Comparison of ENCODE assay signal across 10 cellular contexts in genomic region chr17:27840406-27840678, GRCh38. TPM values are rescaled to one million over a fixed set of nuclear protein-coding genes. Genes with fewer than 3 reads are reported as not detected.
DNase-seq lines count a peak whose midpoint lies in the region; ATAC-seq, FAIRE-seq and TF ChIP-seq lines count a peak whose summit lies in the region.
"Not testable (repeated sequence)": the region's sequence is repeated elsewhere in the genome, so short reads cannot be mapped to it uniquely, and the experiment has no call there.
"Had no signal": no experiment of that assay in that cellular context is flagged by ENCODE, and none has a peak within 500 bp of the region (broad histone marks: within the 10 kb centered on the region; RNA-seq: fewer than 3 reads in every experiment).

No MANE protein-coding gene starts in this region.

- not testable (repeated sequence) for TF ChIP-seq CTCF in RWPE2 (IDR thresholded peaks at IDR 0.05; ENCODE audit: poor library complexity, severe bottlenecking); activated CD8-positive, alpha-beta T cell treated with anti-CD3 and anti-CD28 coated beads for 36 hours (IDR thresholded peaks at IDR 0.05); bronchial epithelial cell (IDR thresholded peaks at IDR 0.05; ENCODE audit: insufficient read depth, low read length, severe bottlenecking); keratinocyte (optimal IDR thresholded peaks at IDR 0.05 in 1 of 3, IDR thresholded peaks at IDR 0.05 in 1 of 3, conservative IDR thresholded peaks at IDR 0.05 in 1 of 3; ENCODE audit: extremely low read depth in 1 of 3, insufficient read depth in 2 of 3, low read length in 3 of 3); lower lobe of right lung (IDR thresholded peaks at IDR 0.05); upper lobe of right lung (IDR thresholded peaks at IDR 0.05)

- not testable (repeated sequence) for H3K27ac ChIP-seq in RWPE2 (ENCODE audit: poor library complexity, severe bottlenecking); keratinocyte (ENCODE audit: control insufficient read depth, insufficient read depth, low read length); lower lobe of right lung; upper lobe of right lung

- not testable (repeated sequence) for H3K27ac Mint-ChIP-seq in activated CD8-positive, alpha-beta T cell treated with anti-CD3 and anti-CD28 coated beads for 36 hours; activated naive CD4-positive, alpha-beta T cell treated with anti-CD3 and anti-CD28 coated beads, Interleukin-2, amount 50 U/mL, for 72 hours

- not testable (repeated sequence) for H3K4me3 ChIP-seq in RWPE2 (ENCODE audit: severe bottlenecking); bronchial epithelial cell (ENCODE audit: low read depth, low read length); keratinocyte (ENCODE audit: control insufficient read depth in 2 of 3, extremely low read depth in 1 of 3, insufficient read depth in 2 of 3, low read depth in 1 of 3, low read length in 3 of 3); lower lobe of right lung; upper lobe of right lung

- H3K4me2 ChIP-seq in keratinocyte (ENCODE audit: control insufficient read depth, extremely low read depth, insufficient read depth, low read depth, low read length) = not testable (repeated sequence)

- intact Hi-C loops in activated CD8-positive, alpha-beta T cell treated with anti-CD3 and anti-CD28 coated beads for 36 hours (cut with micrococcal nuclease); lower lobe of right lung (cut with DNase I); upper lobe of right lung (cut with DNase I): not testable (repeated sequence)

- H3K4me1 ChIP-seq in RWPE2 (ENCODE audit: insufficient read depth, poor library complexity, severe bottlenecking); keratinocyte (ENCODE audit: control insufficient read depth, extremely low read depth, insufficient read depth, low read length); lower lobe of right lung; upper lobe of right lung: not testable (repeated sequence)

- H3K79me2 ChIP-seq in keratinocyte (ENCODE audit: control insufficient read depth, insufficient read depth, low read length) = not testable (repeated sequence)

- not testable (repeated sequence) for H3K9ac ChIP-seq in keratinocyte (ENCODE audit: control insufficient read depth, extremely low read depth, insufficient read depth, low read length)

- DNase-seq in RWPE2 (ENCODE audit: low spot score); activated CD8-positive, alpha-beta T cell treated with anti-CD3 and anti-CD28 coated beads for 36 hours; activated naive CD4-positive, alpha-beta T cell treated with anti-CD3 and anti-CD28 coated beads, Interleukin-2, amount 50 U/mL, for 72 hours (ENCODE audit: low spot score in 2 of 2); bronchial epithelial cell (ENCODE audit: low read depth); keratinocyte (ENCODE audit: low read depth, low spot score); lower lobe of right lung; stimulated activated naive CD8-positive, alpha-beta T cell treated with anti-CD3 and anti-CD28 coated beads, Interleukin-15, Interleukin-2, amounts not matched to agents 100 U/mL and 50 U/mL, for 24 hours; upper lobe of right lung: not testable (repeated sequence)

- H3K9me1 ChIP-seq in keratinocyte (ENCODE audit: control insufficient read depth, extremely low read depth, insufficient read depth, low read length) = not testable (repeated sequence)

- H2AFZ ChIP-seq in keratinocyte (ENCODE audit: control insufficient read depth, low read length) = not testable (repeated sequence)

- CTCF ChIA-PET in activated CD8-positive, alpha-beta T cell treated with anti-CD3 and anti-CD28 coated beads for 36 hours (lab: Charles Lee) = not testable (repeated sequence)

- not testable (repeated sequence) for H3K9me3 Mint-ChIP-seq in activated CD8-positive, alpha-beta T cell treated with anti-CD3 and anti-CD28 coated beads for 36 hours; activated naive CD4-positive, alpha-beta T cell treated with anti-CD3 and anti-CD28 coated beads, Interleukin-2, amount 50 U/mL, for 72 hours

- dilution Hi-C loops in keratinocyte (cut with MboI; ENCODE audit: extremely low pct_ligation_motif_present, low sequenced_read_pairs) = not testable (repeated sequence)

- not testable (repeated sequence) for H3K36me3 Mint-ChIP-seq in activated CD8-positive, alpha-beta T cell treated with anti-CD3 and anti-CD28 coated beads for 36 hours (ENCODE audit: low read depth); activated naive CD4-positive, alpha-beta T cell treated with anti-CD3 and anti-CD28 coated beads, Interleukin-2, amount 50 U/mL, for 72 hours

- ATAC-seq in RWPE2 (ENCODE audit: low read depth) (peak; percentile 93), lower lobe of right lung (peak; percentile 44 to 48), upper lobe of right lung (peak; percentile 24)
- peak; percentile 47 for ATAC-seq in activated CD8-positive, alpha-beta T cell treated with anti-CD3 and anti-CD28 coated beads for 36 hours
- ATAC-seq in activated naive CD4-positive, alpha-beta T cell treated with anti-CD3 and anti-CD28 coated beads, Interleukin-2, amount 50 U/mL, for 72 hours = peak; percentile 70 to 99
- ATAC-seq in stimulated activated naive CD8-positive, alpha-beta T cell treated with anti-CD3 and anti-CD28 coated beads, Interleukin-15, Interleukin-2, amounts not matched to agents 100 U/mL and 50 U/mL, for 24 hours = peak; percentile 63

- POLR2A ChIA-PET in activated CD8-positive, alpha-beta T cell treated with anti-CD3 and anti-CD28 coated beads for 36 hours (lab: Charles Lee) = not testable (repeated sequence)

- peak; percentile 100 for FAIRE-seq in bronchial epithelial cell (lab: Jason Lieb, UNC)
- peak; percentile 99 for FAIRE-seq in keratinocyte (lab: Jason Lieb, UNC)

- not testable (repeated sequence) for H3K36me3 ChIP-seq in RWPE2 (ENCODE audit: low read depth); bronchial epithelial cell (ENCODE audit: control insufficient read depth, insufficient read depth, low read length); keratinocyte (ENCODE audit: control insufficient read depth in 2 of 2, extremely low read depth in 1 of 2, insufficient read depth in 2 of 2, low read length in 2 of 2); lower lobe of right lung; upper lobe of right lung

- not testable (repeated sequence) for H3K9me3 ChIP-seq in RWPE2 (ENCODE audit: severe bottlenecking); keratinocyte (ENCODE audit: control insufficient read depth, low read depth, low read length); lower lobe of right lung; upper lobe of right lung

- H4K20me1 ChIP-seq in keratinocyte (ENCODE audit: control insufficient read depth, extremely low read depth, insufficient read depth, low read length) = not testable (repeated sequence)

- not testable (repeated sequence) for H3K4me3 Mint-ChIP-seq in activated CD8-positive, alpha-beta T cell treated with anti-CD3 and anti-CD28 coated beads for 36 hours

- not testable (repeated sequence) for H3K27me3 Mint-ChIP-seq in activated CD8-positive, alpha-beta T cell treated with anti-CD3 and anti-CD28 coated beads for 36 hours

- H3K27me3 ChIP-seq in RWPE2 (ENCODE audit: insufficient read depth, poor library complexity, severe bottlenecking); bronchial epithelial cell (ENCODE audit: control insufficient read depth, insufficient read depth, low read length); keratinocyte (ENCODE audit: control insufficient read depth, extremely low read depth, insufficient read depth, low read length); lower lobe of right lung (ENCODE audit: low read depth); upper lobe of right lung: not testable (repeated sequence)

- not testable (repeated sequence) for H3K4me1 Mint-ChIP-seq in activated CD8-positive, alpha-beta T cell treated with anti-CD3 and anti-CD28 coated beads for 36 hours (ENCODE audit: low read depth)

RNA-seq across cellular contexts. Expression of gene NOS2, which starts 40.0 kb away (rescaled TPM):
- total RNA-seq in activated CD8-positive, alpha-beta T cell treated with anti-CD3 and anti-CD28 coated beads for 36 hours = not detected
- total RNA-seq in activated naive CD4-positive, alpha-beta T cell treated with anti-CD3 and anti-CD28 coated beads, Interleukin-2, amount 50 U/mL, for 72 hours = not detected
- total RNA-seq in bronchial epithelial cell (under 0.01 TPM in 1 of 2 replicates, not detected in the other), lower lobe of right lung (0.38 TPM), upper lobe of right lung (0.55 TPM)
- polyA plus RNA-seq in keratinocyte = not detected in 3 replicates
- not detected for polyA plus RNA-seq in keratinocyte (2011; ENCODE audit: low read depth)
- polyA plus RNA-seq in keratinocyte (2011; cell fraction: cytosol; rRNA removed) = not detected in 2 replicates
- not detected in 2 replicates for polyA plus RNA-seq in keratinocyte (2011; cell fraction: nucleus; rRNA removed)
- not detected in 2 replicates for polyA plus RNA-seq in keratinocyte (2012; ENCODE audit: low replicate concordance)
- polyA minus RNA-seq in keratinocyte = not detected in 3 replicates
- polyA minus RNA-seq in keratinocyte (2011; cell fraction: cytosol; rRNA and poly(A)+ RNA removed) = not detected
- not detected in 2 replicates for polyA minus RNA-seq in keratinocyte (2011; cell fraction: nucleus; rRNA and poly(A)+ RNA removed)
- polyA plus RNA-seq: CD14-positive monocyte; CD8-positive, alpha-beta memory T cell had no signal

RNA-seq across cellular contexts. Expression of gene LYRM9, which starts 52.8 kb away (rescaled TPM):
- 1 to 10 TPM; 3.1 to 3.5 TPM for total RNA-seq in activated CD8-positive, alpha-beta T cell treated with anti-CD3 and anti-CD28 coated beads for 36 hours
- 1 to 10 TPM; 1.3 to 4.4 TPM for total RNA-seq in activated naive CD4-positive, alpha-beta T cell treated with anti-CD3 and anti-CD28 coated beads, Interleukin-2, amount 50 U/mL, for 72 hours
- total RNA-seq in bronchial epithelial cell (1.3 and 4.1 TPM in 2 replicates), lower lobe of right lung (8.2 TPM), upper lobe of right lung (9.0 TPM)
- 3.0 to 6.1 TPM (median 4.9 TPM) in 3 replicates for polyA plus RNA-seq in keratinocyte
- polyA plus RNA-seq in keratinocyte (2011; ENCODE audit: low read depth) = 0.72 TPM
- 3.7 and 4.3 TPM in 2 replicates for polyA plus RNA-seq in keratinocyte (2011; cell fraction: cytosol; rRNA removed)
- 6.8 and 12.5 TPM in 2 replicates for polyA plus RNA-seq in keratinocyte (2011; cell fraction: nucleus; rRNA removed)
- polyA plus RNA-seq in keratinocyte (2012; ENCODE audit: low replicate concordance) = 5.2 and 5.3 TPM in 2 replicates
- 1.1 to 3.2 TPM (median 1.4 TPM) in 3 replicates for polyA minus RNA-seq in keratinocyte
- 10.4 TPM for polyA minus RNA-seq in keratinocyte (2011; cell fraction: cytosol; rRNA and poly(A)+ RNA removed)
- polyA minus RNA-seq in keratinocyte (2011; cell fraction: nucleus; rRNA and poly(A)+ RNA removed) = 1.7 and 2.3 TPM in 2 replicates

Comparison
In these comparisons a context has a peak if more than half of its experiments do, and no peak if none do; other contexts are left out.
1. ATAC-seq: peak in every context shown above with its lines; median percentile 93 in RWPE2; 84 in activated naive CD4-positive, alpha-beta T cell treated with anti-CD3 and anti-CD28 coated beads, Interleukin-2, amount 50 U/mL, for 72 hours; 63 in stimulated activated naive CD8-positive, alpha-beta T cell treated with anti-CD3 and anti-CD28 coated beads, Interleukin-15, Interleukin-2, amounts not matched to agents 100 U/mL and 50 U/mL, for 24 hours; 47 in activated CD8-positive, alpha-beta T cell treated with anti-CD3 and anti-CD28 coated beads for 36 hours; 46 in lower lobe of right lung; 24 in upper lobe of right lung.